1 cellular context compared by ENCODE assay signal in genomic region chr1:58781541-58782307, GRCh38.
TF ChIP-seq lines count a peak whose summit lies in the region.

No MANE protein-coding gene starts in this region.

TF ChIP-seq in GM12878, 131 proteins besides CTCF, POLR2A, EP300 and RAD21 (continued from another document):
- peak; percentile 28; the same call in 1 of the 2 replicates for TF ChIP-seq RELB (IDR thresholded peaks at IDR 0.05; ENCODE audit: low read depth)
- TF ChIP-seq BHLHE40 (IDR thresholded peaks at IDR 0.05; ENCODE audit: borderline replicate concordance in 1 of 2, low read depth in 2 of 2, low read length in 1 of 2) = peak; percentile 45 to 67; a peak in 3 of 4 replicates
- no peak for TF ChIP-seq KAT2A (conservative IDR thresholded peaks at IDR 0.05; ENCODE audit: control insufficient read depth, low read depth, low read length)
- TF ChIP-seq E4F1 (IDR thresholded peaks at IDR 0.05; ENCODE audit: borderline replicate concordance, partially characterized antibody) = no peak
- TF ChIP-seq MAX (IDR thresholded peaks at IDR 0.05; ENCODE audit: low read depth, low read length) = no peak
- peak; percentile 77 for TF ChIP-seq SMAD1 (IDR thresholded peaks at IDR 0.05; ENCODE audit: low read depth, partially characterized antibody)
- no peak for TF ChIP-seq NR2F1 (conservative IDR thresholded peaks at IDR 0.05)
- peak; percentile 6; the same call in 1 of the 2 replicates for TF ChIP-seq RUNX3 (IDR thresholded peaks at IDR 0.05; ENCODE audit: low read length)
- no peak for TF ChIP-seq SREBF1 (IDR thresholded peaks at IDR 0.05; ENCODE audit: low read length)
- peak; percentile 41; the same call in 1 of the 2 replicates for TF ChIP-seq EED (IDR thresholded peaks at IDR 0.05; ENCODE audit: low read depth)
- no peak for TF ChIP-seq STAT3 (IDR thresholded peaks at IDR 0.05; ENCODE audit: low read depth, low read length)
- TF ChIP-seq CHD4 (IDR thresholded peaks at IDR 0.05) = no peak
- no peak for TF ChIP-seq HSF1 (IDR thresholded peaks at IDR 0.05; ENCODE audit: low read depth, low read length)
- no peak for TF ChIP-seq NR2C2 (IDR thresholded peaks at IDR 0.05; ENCODE audit: borderline replicate concordance, control insufficient read depth, insufficient read length, low read depth)
- no peak for TF ChIP-seq IRF4 (IDR thresholded peaks at IDR 0.05; ENCODE audit: low read depth, low read length)
- TF ChIP-seq RFX5 (IDR thresholded peaks at IDR 0.05; ENCODE audit: low read depth, low read length) = no peak
- TF ChIP-seq YY1 (IDR thresholded peaks at IDR 0.05; ENCODE audit: low read depth, low read length) = 0 out of 2 replicates have a peak, but pooled peaks have one; percentile 24
- no peak for TF ChIP-seq ZBTB11 (CRISPR knock-in tag; IDR thresholded peaks at IDR 0.05)
- no peak for TF ChIP-seq USF2 (IDR thresholded peaks at IDR 0.05; ENCODE audit: borderline replicate concordance, low read depth, low read length)
- peak; percentile 18; the same call in 1 of the 2 replicates for TF ChIP-seq SMARCA5 (IDR thresholded peaks at IDR 0.05)
- peak; percentile 80 for TF ChIP-seq POLR2AphosphoS5 (IDR thresholded peaks at IDR 0.05; ENCODE audit: low read length)
- no peak for TF ChIP-seq SUPT20H (IDR thresholded peaks at IDR 0.05; ENCODE audit: borderline replicate concordance, control insufficient read depth, low read depth, low read length)
